In the genomic region with DNA sequence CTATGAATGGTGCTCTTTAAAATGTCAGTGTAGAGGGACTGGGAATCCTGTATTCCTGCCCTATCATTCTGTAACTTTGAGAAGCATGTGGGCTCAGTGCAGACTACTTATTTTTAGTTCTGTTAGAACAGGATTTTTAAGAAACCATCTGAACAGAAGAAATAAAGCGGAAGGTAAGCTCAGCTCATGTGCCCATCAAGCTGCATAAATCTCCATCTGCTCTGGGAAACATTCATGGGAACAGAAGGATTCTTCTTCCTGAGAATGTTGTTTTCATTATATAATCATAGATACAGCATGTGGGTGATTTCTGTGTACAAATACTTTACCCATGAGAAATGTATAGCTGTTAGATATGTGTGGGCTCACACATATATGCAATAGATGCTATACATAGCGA, we compare ENCODE assay signal across 1 cellular context.
TF ChIP-seq lines count a peak whose summit lies in the region.

No MANE protein-coding gene starts in this region.

TF ChIP-seq in GM23338, 12 proteins besides CTCF, POLR2A, EP300 and RAD21 (continued from another document):
- TF ChIP-seq, protein P1, sequence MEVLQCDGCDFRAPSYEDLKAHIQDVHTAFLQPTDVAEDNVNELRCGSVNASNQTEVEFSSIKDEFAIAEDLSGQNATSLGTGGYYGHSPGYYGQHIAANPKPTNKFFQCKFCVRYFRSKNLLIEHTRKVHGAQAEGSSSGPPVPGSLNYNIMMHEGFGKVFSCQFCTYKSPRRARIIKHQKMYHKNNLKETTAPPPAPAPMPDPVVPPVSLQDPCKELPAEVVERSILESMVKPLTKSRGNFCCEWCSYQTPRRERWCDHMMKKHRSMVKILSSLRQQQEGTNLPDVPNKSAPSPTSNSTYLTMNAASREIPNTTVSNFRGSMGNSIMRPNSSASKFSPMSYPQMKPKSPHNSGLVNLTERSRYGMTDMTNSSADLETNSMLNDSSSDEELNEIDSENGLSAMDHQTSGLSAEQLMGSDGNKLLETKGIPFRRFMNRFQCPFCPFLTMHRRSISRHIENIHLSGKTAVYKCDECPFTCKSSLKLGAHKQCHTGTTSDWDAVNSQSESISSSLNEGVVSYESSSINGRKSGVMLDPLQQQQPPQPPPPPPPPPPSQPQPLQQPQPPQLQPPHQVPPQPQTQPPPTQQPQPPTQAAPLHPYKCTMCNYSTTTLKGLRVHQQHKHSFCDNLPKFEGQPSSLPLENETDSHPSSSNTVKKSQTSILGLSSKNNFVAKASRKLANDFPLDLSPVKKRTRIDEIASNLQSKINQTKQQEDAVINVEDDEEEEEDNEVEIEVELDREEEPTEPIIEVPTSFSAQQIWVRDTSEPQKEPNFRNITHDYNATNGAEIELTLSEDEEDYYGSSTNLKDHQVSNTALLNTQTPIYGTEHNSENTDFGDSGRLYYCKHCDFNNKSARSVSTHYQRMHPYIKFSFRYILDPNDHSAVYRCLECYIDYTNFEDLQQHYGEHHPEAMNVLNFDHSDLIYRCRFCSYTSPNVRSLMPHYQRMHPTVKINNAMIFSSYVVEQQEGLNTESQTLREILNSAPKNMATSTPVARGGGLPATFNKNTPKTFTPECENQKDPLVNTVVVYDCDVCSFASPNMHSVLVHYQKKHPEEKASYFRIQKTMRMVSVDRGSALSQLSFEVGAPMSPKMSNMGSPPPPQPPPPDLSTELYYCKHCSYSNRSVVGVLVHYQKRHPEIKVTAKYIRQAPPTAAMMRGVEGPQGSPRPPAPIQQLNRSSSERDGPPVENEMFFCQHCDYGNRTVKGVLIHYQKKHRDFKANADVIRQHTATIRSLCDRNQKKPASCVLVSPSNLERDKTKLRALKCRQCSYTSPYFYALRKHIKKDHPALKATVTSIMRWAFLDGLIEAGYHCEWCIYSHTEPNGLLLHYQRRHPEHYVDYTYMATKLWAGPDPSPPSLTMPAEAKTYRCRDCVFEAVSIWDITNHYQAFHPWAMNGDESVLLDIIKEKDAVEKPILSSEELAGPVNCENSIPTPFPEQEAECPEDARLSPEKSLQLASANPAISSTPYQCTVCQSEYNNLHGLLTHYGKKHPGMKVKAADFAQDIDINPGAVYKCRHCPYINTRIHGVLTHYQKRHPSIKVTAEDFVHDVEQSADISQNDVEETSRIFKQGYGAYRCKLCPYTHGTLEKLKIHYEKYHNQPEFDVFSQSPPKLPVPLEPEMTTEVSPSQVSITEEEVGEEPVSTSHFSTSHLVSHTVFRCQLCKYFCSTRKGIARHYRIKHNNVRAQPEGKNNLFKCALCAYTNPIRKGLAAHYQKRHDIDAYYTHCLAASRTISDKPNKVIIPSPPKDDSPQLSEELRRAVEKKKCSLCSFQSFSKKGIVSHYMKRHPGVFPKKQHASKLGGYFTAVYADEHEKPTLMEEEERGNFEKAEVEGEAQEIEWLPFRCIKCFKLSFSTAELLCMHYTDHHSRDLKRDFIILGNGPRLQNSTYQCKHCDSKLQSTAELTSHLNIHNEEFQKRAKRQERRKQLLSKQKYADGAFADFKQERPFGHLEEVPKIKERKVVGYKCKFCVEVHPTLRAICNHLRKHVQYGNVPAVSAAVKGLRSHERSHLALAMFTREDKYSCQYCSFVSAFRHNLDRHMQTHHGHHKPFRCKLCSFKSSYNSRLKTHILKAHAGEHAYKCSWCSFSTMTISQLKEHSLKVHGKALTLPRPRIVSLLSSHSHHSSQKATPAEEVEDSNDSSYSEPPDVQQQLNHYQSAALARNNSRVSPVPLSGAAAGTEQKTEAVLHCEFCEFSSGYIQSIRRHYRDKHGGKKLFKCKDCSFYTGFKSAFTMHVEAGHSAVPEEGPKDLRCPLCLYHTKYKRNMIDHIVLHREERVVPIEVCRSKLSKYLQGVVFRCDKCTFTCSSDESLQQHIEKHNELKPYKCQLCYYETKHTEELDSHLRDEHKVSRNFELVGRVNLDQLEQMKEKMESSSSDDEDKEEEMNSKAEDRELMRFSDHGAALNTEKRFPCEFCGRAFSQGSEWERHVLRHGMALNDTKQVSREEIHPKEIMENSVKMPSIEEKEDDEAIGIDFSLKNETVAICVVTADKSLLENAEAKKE (CRISPR knock-in tag; IDR thresholded peaks at IDR 0.05): no peak
